8 cellular contexts compared by ENCODE assay signal in genomic region chr7:74650493-74651135, GRCh38. TPM values are rescaled to one million over a fixed set of nuclear protein-coding genes. Genes with fewer than 3 reads are reported as not detected.
A peak's percentile ranks its signal among the peaks of the same experiment; 100 is the strongest.
DNase-seq lines count a peak whose midpoint lies in the region; ATAC-seq and TF ChIP-seq lines count a peak whose summit lies in the region.
"Not testable (repeated sequence)": the region's sequence is repeated elsewhere in the genome, so short reads cannot be mapped to it uniquely, and the experiment has no call there.

No MANE protein-coding gene starts in this region.

- H3K4me3 Mint-ChIP-seq in Caco-2 (ENCODE audit: unreplicated experiment) (peak overlapping the region; percentile 36), IgD-negative memory B cell (peak overlapping the region; percentile 82 to 91 (median 86))
- H3K4me3 Mint-ChIP-seq in T-helper 1 cell treated with Interleukin-12 subunit alpha and Interleukin-12 subunit beta and Interleukin-4 antibody, amounts not matched to agents 30 μg/mL and 1 μg/mL, for 36 hours: peak overlapping the region; percentile 80
- peak overlapping the region; percentile 88 for H3K4me3 Mint-ChIP-seq in activated naive CD8-positive, alpha-beta T cell
- H3K4me3 Mint-ChIP-seq in stimulated activated naive B cell treated with anti-CD40 and anti-IgM and Interleukin-4, amounts not matched to agents 10 μg/mL and 1 μg/mL and 100 μg/mL, for 72 hours: peak overlapping the region; percentile 80 to 84

- peak overlapping the region in 1 of 2 donors; percentile 65 for H3K27ac ChIP-seq in left lung

- not testable (repeated sequence) for TF ChIP-seq CTCF in Caco-2 (IDR thresholded peaks at IDR 0.05; ENCODE audit: insufficient read depth in 1 of 2, low read depth in 1 of 2, low read length in 1 of 2, severe bottlenecking in 1 of 2, unreplicated experiment in 1 of 2); left lung (IDR thresholded peaks at IDR 0.05)

- H3K9me3 ChIP-seq in Caco-2, left lung: not testable (repeated sequence)

- DNase-seq in Caco-2; left lung; stimulated activated naive B cell treated with anti-CD40 and anti-IgM and Interleukin-4, amounts not matched to agents 10 μg/mL and 1 μg/mL and 100 μg/mL, for 72 hours: not testable (repeated sequence)

- not testable (repeated sequence) for H3K36me3 Mint-ChIP-seq in Caco-2 (ENCODE audit: insufficient read depth, unreplicated experiment); IgD-negative memory B cell; T-helper 1 cell treated with Interleukin-12 subunit alpha and Interleukin-12 subunit beta and Interleukin-4 antibody, amounts not matched to agents 30 μg/mL and 1 μg/mL, for 36 hours (ENCODE audit: low read depth); activated naive CD8-positive, alpha-beta T cell; stimulated activated naive B cell treated with anti-CD40 and anti-IgM and Interleukin-4, amounts not matched to agents 10 μg/mL and 1 μg/mL and 100 μg/mL, for 72 hours

- H3K27me3 Mint-ChIP-seq in Caco-2 (ENCODE audit: insufficient read depth, unreplicated experiment); IgD-negative memory B cell; T-helper 1 cell treated with Interleukin-12 subunit alpha and Interleukin-12 subunit beta and Interleukin-4 antibody, amounts not matched to agents 30 μg/mL and 1 μg/mL, for 36 hours (ENCODE audit: low read depth); activated naive CD8-positive, alpha-beta T cell; stimulated activated naive B cell treated with anti-CD40 and anti-IgM and Interleukin-4, amounts not matched to agents 10 μg/mL and 1 μg/mL and 100 μg/mL, for 72 hours: not testable (repeated sequence)

- CTCF ChIA-PET in Caco-2 (lab: Charles Lee): interaction anchor here (1.0 kb wide), 1 partner anchor 245 kb away, joined by 4 read pairs; no protein-coding TSS in a partner anchor

- not testable (repeated sequence) for BruUV-seq in Caco-2 (replicated peaks; lab: Mats Ljungman, UMichigan)

- not testable (repeated sequence) for H3K36me3 ChIP-seq in Caco-2 (ENCODE audit: control insufficient read depth, insufficient read depth, low read length); left lung

- H3K4me3 ChIP-seq in Caco-2 (ENCODE audit: low read depth, low read length); left lung: not testable (repeated sequence)

- not testable (repeated sequence) for H3K9me3 Mint-ChIP-seq in Caco-2 (ENCODE audit: unreplicated experiment); IgD-negative memory B cell; T-helper 1 cell treated with Interleukin-12 subunit alpha and Interleukin-12 subunit beta and Interleukin-4 antibody, amounts not matched to agents 30 μg/mL and 1 μg/mL, for 36 hours; activated naive CD8-positive, alpha-beta T cell (ENCODE audit: low read depth); stimulated activated naive B cell treated with anti-CD40 and anti-IgM and Interleukin-4, amounts not matched to agents 10 μg/mL and 1 μg/mL and 100 μg/mL, for 72 hours

- H3K27ac Mint-ChIP-seq in Caco-2 (ENCODE audit: unreplicated experiment): peak overlapping the region; percentile 2
- H3K27ac Mint-ChIP-seq in IgD-negative memory B cell: peak overlapping the region; percentile 92 to 96 (median 93)
- peak overlapping the region; percentile 92 for H3K27ac Mint-ChIP-seq in T-helper 1 cell treated with Interleukin-12 subunit alpha and Interleukin-12 subunit beta and Interleukin-4 antibody, amounts not matched to agents 30 μg/mL and 1 μg/mL, for 36 hours
- peak overlapping the region; percentile 97 for H3K27ac Mint-ChIP-seq in activated naive CD8-positive, alpha-beta T cell
- peak overlapping the region; percentile 94 for H3K27ac Mint-ChIP-seq in stimulated activated naive B cell treated with anti-CD40 and anti-IgM and Interleukin-4, amounts not matched to agents 10 μg/mL and 1 μg/mL and 100 μg/mL, for 72 hours

- H3K4me1 Mint-ChIP-seq in Caco-2 (ENCODE audit: low read depth, unreplicated experiment) (peaks cover 19% of the 10 kb centered on the region), IgD-negative memory B cell (peaks cover 21 to 24% (median 22%) of the 10 kb centered on the region in 3 donors)
- H3K4me1 Mint-ChIP-seq in T-helper 1 cell treated with Interleukin-12 subunit alpha and Interleukin-12 subunit beta and Interleukin-4 antibody, amounts not matched to agents 30 μg/mL and 1 μg/mL, for 36 hours (ENCODE audit: low read depth): peaks cover 23% of the 10 kb centered on the region
- H3K4me1 Mint-ChIP-seq in activated naive CD8-positive, alpha-beta T cell (ENCODE audit: low read depth): peaks cover 40% of the 10 kb centered on the region
- peaks cover 18 to 38% of the 10 kb centered on the region in 2 donors for H3K4me1 Mint-ChIP-seq in stimulated activated naive B cell treated with anti-CD40 and anti-IgM and Interleukin-4, amounts not matched to agents 10 μg/mL and 1 μg/mL and 100 μg/mL, for 72 hours

- POLR2A ChIA-PET in Caco-2 (lab: Charles Lee): not testable (repeated sequence)

- H3K4me1 ChIP-seq in Caco-2: peaks cover 43% of the 10 kb centered on the region
- H3K4me1 ChIP-seq in left lung: peaks cover 2 to 22% of the 10 kb centered on the region in 2 donors

- H3K27me3 ChIP-seq in Caco-2 (replicated peaks; ENCODE audit: control insufficient read depth, insufficient read depth, low read length); left lung: not testable (repeated sequence)

- intact Hi-C loops in Caco-2 (cut with micrococcal nuclease; ENCODE audit: unreplicated experiment): loop anchor here (10.0 kb wide), 1 partner anchor 236 kb away; no protein-coding TSS in a partner anchor
- intact Hi-C loops in left lung (cut with DNase I): not testable (repeated sequence)

- ATAC-seq in GM19452 (IDR thresholded peaks at IDR 0.05; ENCODE audit: unreplicated experiment) (peak; percentile 61), HG02870 (IDR thresholded peaks at IDR 0.05; ENCODE audit: unreplicated experiment) (peak; percentile 62), left lung (peak; percentile 36)
- ATAC-seq in stimulated activated naive B cell treated with anti-CD40 and anti-IgM and Interleukin-4, amounts not matched to agents 10 μg/mL and 1 μg/mL and 100 μg/mL, for 72 hours (replicated peaks): peak; percentile 72 to 76

RNA-seq across cellular contexts. Expression of gene GTF2I, which starts 6.9 kb away (rescaled TPM):
- 252 and 265 TPM in 2 replicates for total RNA-seq in Caco-2 (2022)
- 81.5 TPM for polyA plus RNA-seq in IgD-negative memory B cell
- 100 to 1,000 TPM; 220 to 244 TPM for total RNA-seq in left lung

Comparison
In these comparisons a context has a peak if more than half of its experiments do, and no peak if none do; other contexts are left out.
1. H3K27ac Mint-ChIP-seq: peak in every context shown above with its lines; median percentile 97 in activated naive CD8-positive, alpha-beta T cell; 94 in stimulated activated naive B cell treated with anti-CD40 and anti-IgM and Interleukin-4, amounts not matched to agents 10 μg/mL and 1 μg/mL and 100 μg/mL, for 72 hours; 93 in IgD-negative memory B cell; 92 in T-helper 1 cell treated with Interleukin-12 subunit alpha and Interleukin-12 subunit beta and Interleukin-4 antibody, amounts not matched to agents 30 μg/mL and 1 μg/mL, for 36 hours; 2 in Caco-2.
2. H3K4me3 Mint-ChIP-seq: peak in every context shown above with its lines; median percentile 88 in activated naive CD8-positive, alpha-beta T cell; 86 in IgD-negative memory B cell; 82 in stimulated activated naive B cell treated with anti-CD40 and anti-IgM and Interleukin-4, amounts not matched to agents 10 μg/mL and 1 μg/mL and 100 μg/mL, for 72 hours; 80 in T-helper 1 cell treated with Interleukin-12 subunit alpha and Interleukin-12 subunit beta and Interleukin-4 antibody, amounts not matched to agents 30 μg/mL and 1 μg/mL, for 36 hours; 36 in Caco-2.